22 cellular contexts compared by ENCODE assay signal in genomic region chr9:124507880-124508432, GRCh38. TPM values are rescaled to one million over a fixed set of nuclear protein-coding genes. Genes with fewer than 3 reads are reported as not detected.
"Had no signal": no experiment of that assay in that cellular context is flagged by ENCODE, and none has a peak within 500 bp of the region (broad histone marks: within the 10 kb centered on the region; RNA-seq: fewer than 3 reads in every experiment).

No MANE protein-coding gene starts in this region.

- H3K9me3 ChIP-seq: heart left ventricle, neutrophil, thyroid gland had no signal

- DNase-seq: cortex of kidney; dorsolateral prefrontal cortex; effector CD8-positive, alpha-beta T cell; foreskin melanocyte; heart left ventricle; hippocampal formation; left colon; left ventricle myocardium superior; mesendoderm; naive thymus-derived CD4-positive, alpha-beta T cell; nephron progenitor cell; small intestine; stimulated activated CD4-positive, alpha-beta T cell treated with anti-CD3 and anti-CD28 coated beads, Interleukin-2, amount 100 ng/mL, for 48 hours; stimulated activated naive CD4-positive, alpha-beta T cell treated with Interleukin-2 at 50 U/mL for 16 hours; thyroid gland had no signal

- H3K36me3 ChIP-seq: heart left ventricle, neutrophil, thyroid gland had no signal

- H3K27ac ChIP-seq: dorsolateral prefrontal cortex, heart left ventricle, neutrophil, thyroid gland had no signal

- ATAC-seq: heart left ventricle; left colon; left ventricle myocardium superior; naive thymus-derived CD4-positive, alpha-beta T cell had no signal

- H3K4me3 ChIP-seq: dorsolateral prefrontal cortex, heart left ventricle, thyroid gland had no signal

RNA-seq across cellular contexts. Expression of gene NR5A1, which starts 0.8 kb away (rescaled TPM):
- total RNA-seq: glomerular endothelial cell, heart left ventricle, kidney epithelial cell, left colon, left ventricle myocardium superior, lung microvascular endothelial cell, mononuclear cell, osteocyte, pulmonary artery endothelial cell had no signal
- polyA plus RNA-seq: naive thymus-derived CD4-positive, alpha-beta T cell had no signal

RNA-seq across cellular contexts. Expression of gene ADGRD2, which starts 57.7 kb away (rescaled TPM):
- total RNA-seq: glomerular endothelial cell; heart left ventricle; kidney epithelial cell; left colon; left ventricle myocardium superior; lung microvascular endothelial cell; naive thymus-derived CD4-positive, alpha-beta T cell; osteocyte; pulmonary artery endothelial cell; thyroid gland had no signal
- polyA plus RNA-seq: heart left ventricle; naive thymus-derived CD4-positive, alpha-beta T cell; small intestine had no signal
